In genomic region chr1:153791856-153792253, GRCh38 we compare ENCODE assay signal across 11 cellular contexts. TPM values are rescaled to one million over a fixed set of nuclear protein-coding genes. Genes with fewer than 3 reads are reported as not detected.
DNase-seq lines count a peak whose midpoint lies in the region; ATAC-seq, FAIRE-seq and TF ChIP-seq lines count a peak whose summit lies in the region.
"Had no signal": no experiment of that assay in that cellular context is flagged by ENCODE, and none has a peak within 500 bp of the region (broad histone marks: within the 10 kb centered on the region; RNA-seq: fewer than 3 reads in every experiment).

No MANE protein-coding gene starts in this region.

- peaks cover 38% of the 10 kb centered on the region for H3K4me1 ChIP-seq in KMS-11 (ENCODE audit: low read depth, poor library complexity, severe bottlenecking)
- peaks cover 0 to 15% of the 10 kb centered on the region in 2 donors for H3K4me1 ChIP-seq in ascending aorta

- peak; percentile 72 to 73 for ATAC-seq in natural killer cell treated with Interleukin-12 subunit alpha and Interleukin-12 subunit beta and Interleukin-15 and Interleukin-18, amount 100 ng/mL, for 72 hours
- no peak for ATAC-seq in GM18505 (IDR thresholded peaks at IDR 0.05; ENCODE audit: unreplicated experiment)
- ATAC-seq: naive thymus-derived CD8-positive, alpha-beta T cell had no signal

- peak overlapping the region; percentile 78 for H3K4me2 ChIP-seq in KMS-11

- peaks cover 0 to 2% of the 10 kb centered on the region in 2 donors for H3K36me3 Mint-ChIP-seq in CD14-positive monocyte
- H3K36me3 Mint-ChIP-seq in natural killer cell treated with Interleukin-12 subunit alpha and Interleukin-12 subunit beta and Interleukin-15 and Interleukin-18, amount 100 ng/mL, for 72 hours, result no peaks in the 10 kb centered on the region
- H3K36me3 Mint-ChIP-seq: naive thymus-derived CD8-positive, alpha-beta T cell had no signal

- peaks cover 1 to 5% (median 5%) of the 10 kb centered on the region in 3 donors for H3K27me3 Mint-ChIP-seq in CD14-positive monocyte (ENCODE audit: low read depth in 3 of 3)
- no peaks in the 10 kb centered on the region for H3K27me3 Mint-ChIP-seq in natural killer cell treated with Interleukin-12 subunit alpha and Interleukin-12 subunit beta and Interleukin-15 and Interleukin-18, amount 100 ng/mL, for 72 hours

- no peaks in the 10 kb centered on the region for H3K9me3 ChIP-seq in ascending aorta
- H3K9me3 ChIP-seq: testis had no signal

- intact Hi-C loops in CD14-positive monocyte (cut with micrococcal nuclease), result loop anchor here in 1 of 2 donors (5.0 kb wide), 1 partner anchor 170 kb away; the partner anchor contains the start of gene SLC39A1
- intact Hi-C loops in ascending aorta (cut with DNase I), result loop anchor here (2.0 to 10.0 kb wide), 2 partner anchors 131 to 363 kb away; partner anchors contain the start of genes GATAD2B and NUP210L

- peaks cover 45% of the 10 kb centered on the region for H3K4me1 Mint-ChIP-seq in CD14-positive monocyte
- peaks cover 51 to 60% of the 10 kb centered on the region in 2 donors for H3K4me1 Mint-ChIP-seq in natural killer cell treated with Interleukin-12 subunit alpha and Interleukin-12 subunit beta and Interleukin-15 and Interleukin-18, amount 100 ng/mL, for 72 hours (ENCODE audit: low read depth in 2 of 2)

- no peak overlapping the region for H3K4me3 ChIP-seq in KMS-11 (IDR thresholded peaks at IDR 0.05; ENCODE audit: insufficient read depth, low read depth, low read length)
- H3K4me3 ChIP-seq in ascending aorta, result no peak overlapping the region
- H3K4me3 ChIP-seq: testis had no signal

- no peaks in the 10 kb centered on the region for H3K36me3 ChIP-seq in KMS-11 (ENCODE audit: insufficient read depth)
- no peaks in the 10 kb centered on the region for H3K36me3 ChIP-seq in ascending aorta

- peak overlapping the region; percentile 98 to 100 (median 99) for H3K27ac Mint-ChIP-seq in CD14-positive monocyte
- H3K27ac Mint-ChIP-seq in natural killer cell treated with Interleukin-12 subunit alpha and Interleukin-12 subunit beta and Interleukin-15 and Interleukin-18, amount 100 ng/mL, for 72 hours, result peak overlapping the region; percentile 77 to 86

- TF ChIP-seq CTCF in CD14-positive monocyte (IDR thresholded peaks at IDR 0.05), result no peak
- no peak for TF ChIP-seq CTCF in KMS-11 (conservative IDR thresholded peaks at IDR 0.05; ENCODE audit: low read depth, low read length)
- no peak for TF ChIP-seq CTCF in ascending aorta (IDR thresholded peaks at IDR 0.05)

- no peaks in the 10 kb centered on the region for H3K79me2 ChIP-seq in KMS-11 (ENCODE audit: insufficient read depth, low read depth)

- no peak overlapping the region for H3K4me3 Mint-ChIP-seq in CD14-positive monocyte
- peak overlapping the region; percentile 53 for H3K4me3 Mint-ChIP-seq in natural killer cell treated with Interleukin-12 subunit alpha and Interleukin-12 subunit beta and Interleukin-15 and Interleukin-18, amount 100 ng/mL, for 72 hours
- H3K4me3 Mint-ChIP-seq: effector memory CD8-positive, alpha-beta T cell had no signal

- no peaks in the 10 kb centered on the region for H4K20me1 ChIP-seq in KMS-11 (ENCODE audit: insufficient read depth)

- FAIRE-seq in GM19239 (lab: Jason Lieb, UNC), result no peak

- peak; percentile 76 for DNase-seq in CD14-positive monocyte (ENCODE audit: low spot score)
- DNase-seq in ascending aorta (ENCODE audit: low spot score in 2 of 2), result no peak
- peak; percentile 79 for DNase-seq in natural killer cell treated with Interleukin-12 subunit alpha and Interleukin-12 subunit beta and Interleukin-15 and Interleukin-18, amount 100 ng/mL, for 72 hours (ENCODE audit: low spot score)
- no peak for DNase-seq in midbrain (lab: John Stamatoyannopoulos, UW)
- no peak for DNase-seq in GM19239 (ENCODE audit: insufficient read length, low spot score)
- no peak for DNase-seq in kidney tubule cell (ENCODE audit: low spot score)
- DNase-seq: effector memory CD8-positive, alpha-beta T cell; naive thymus-derived CD8-positive, alpha-beta T cell; testis had no signal

- no peaks in the 10 kb centered on the region for H3K9me3 Mint-ChIP-seq in CD14-positive monocyte
- H3K9me3 Mint-ChIP-seq in natural killer cell treated with Interleukin-12 subunit alpha and Interleukin-12 subunit beta and Interleukin-15 and Interleukin-18, amount 100 ng/mL, for 72 hours, result no peaks in the 10 kb centered on the region
- H3K9me3 Mint-ChIP-seq: effector memory CD8-positive, alpha-beta T cell; naive thymus-derived CD8-positive, alpha-beta T cell had no signal

- H3K27ac ChIP-seq in KMS-11 (peak overlapping the region; percentile 42; the same call in 1 of the 2 replicates), ascending aorta (peak overlapping the region; percentile 96)

- TF ChIP-seq POLR2A in GM18505 (IDR thresholded peaks at IDR 0.05; ENCODE audit: borderline replicate concordance, extremely low read depth, insufficient read depth, insufficient read length), result no peak

- peak overlapping the region; percentile 8; the same call in 1 of the 2 replicates for H3K9ac ChIP-seq in KMS-11

- H2AFZ ChIP-seq in KMS-11 (ENCODE audit: low read depth), result peak overlapping the region; percentile 60; the same call in 1 of the 2 replicates

- peaks cover 9% of the 10 kb centered on the region; the same call in 1 of the 2 replicates for H3K27me3 ChIP-seq in KMS-11 (ENCODE audit: insufficient read depth, low read depth)
- H3K27me3 ChIP-seq in ascending aorta, result no peaks in the 10 kb centered on the region
- H3K27me3 ChIP-seq: testis had no signal

RNA-seq across cellular contexts. Expression of gene SLC27A3, which starts 16.6 kb away (rescaled TPM):
- polyA plus RNA-seq in CD14-positive monocyte, result 100 to 1,000 TPM in 1 of 2 donors, 10 to 100 TPM in 1; 84.5 to 118 TPM
- total RNA-seq in ascending aorta, result 315 TPM
- total RNA-seq in natural killer cell treated with Interleukin-12 subunit alpha and Interleukin-12 subunit beta and Interleukin-15 and Interleukin-18, amount 100 ng/mL, for 72 hours, result 10 to 100 TPM; 33.6 to 69.9 TPM

Comparison
In these comparisons a context has a peak if more than half of its experiments do, and no peak if none do; other contexts are left out.
1. DNase-seq: peak in CD14-positive monocyte (single experiment) and natural killer cell treated with Interleukin-12 subunit alpha and Interleukin-12 subunit beta and Interleukin-15 and Interleukin-18, amount 100 ng/mL, for 72 hours (single experiment); none in ascending aorta (0 of 2), midbrain (single experiment), GM19239 (single experiment) and kidney tubule cell (single experiment).